In genomic region chr2:68653538-68653982, GRCh38 we compare ENCODE assay signal across 9 cellular contexts. TPM values are rescaled to one million over a fixed set of nuclear protein-coding genes. Genes with fewer than 3 reads are reported as not detected.
DNase-seq lines count a peak whose midpoint lies in the region; ATAC-seq and TF ChIP-seq lines count a peak whose summit lies in the region.
"Had no signal": no experiment of that assay in that cellular context is flagged by ENCODE, and none has a peak within 500 bp of the region (broad histone marks: within the 10 kb centered on the region; RNA-seq: fewer than 3 reads in every experiment).

No MANE protein-coding gene starts in this region.

- no peak for TF ChIP-seq CTCF in PC-3 (conservative IDR thresholded peaks at IDR 0.05; ENCODE audit: low read depth, low read length)
- TF ChIP-seq CTCF in astrocyte of the cerebellum (IDR thresholded peaks at IDR 0.05; ENCODE audit: low read depth, low read length, missing control alignments): no peak
- TF ChIP-seq CTCF in prostate gland (IDR thresholded peaks at IDR 0.05): no peak
- TF ChIP-seq CTCF in osteocyte (IDR thresholded peaks at IDR 0.05): no peak
- no peak for TF ChIP-seq CTCF in progenitor cell of endocrine pancreas (IDR thresholded peaks at IDR 0.05; ENCODE audit: unreplicated experiment)

- H3K79me2 ChIP-seq in PC-3 (ENCODE audit: low read length): no peaks in the 10 kb centered on the region

- H3K27me3 Mint-ChIP-seq in osteocyte (ENCODE audit: unreplicated experiment) (peaks cover 37% of the 10 kb centered on the region), progenitor cell of endocrine pancreas (peaks cover 7% of the 10 kb centered on the region)

- intact Hi-C loops in PC-3 (cut with micrococcal nuclease): no loop called here
- intact Hi-C loops in prostate gland (cut with DNase I): no loop called here

- H3K9ac ChIP-seq in PC-3 (ENCODE audit: low read length): no peak overlapping the region

- peak overlapping the region; percentile 24 for H3K4me2 ChIP-seq in PC-3 (ENCODE audit: low read length)

- CTCF ChIA-PET in PC-3 (lab: Charles Lee): no interaction called here

- H3K36me3 Mint-ChIP-seq in osteocyte (ENCODE audit: unreplicated experiment) (no peaks in the 10 kb centered on the region), progenitor cell of endocrine pancreas (ENCODE audit: insufficient read depth) (no peaks in the 10 kb centered on the region)

- no peak overlapping the region for H3K27ac Mint-ChIP-seq in osteocyte (ENCODE audit: unreplicated experiment)
- no peak overlapping the region for H3K27ac Mint-ChIP-seq in progenitor cell of endocrine pancreas

- H3K9me2 ChIP-seq in PC-3 (replicated peaks; ENCODE audit: low read length): peaks cover 4% of the 10 kb centered on the region; the same call in 1 of the 2 replicates

- BruUV-seq in PC-3 (replicated peaks; lab: Mats Ljungman, UMichigan): no TSS peak

- H3K36me3 ChIP-seq in PC-3 (ENCODE audit: low read depth, low read length): no peaks in the 10 kb centered on the region
- H3K36me3 ChIP-seq in prostate gland: no peaks in the 10 kb centered on the region
- H3K36me3 ChIP-seq: Peyer's patch had no signal

- no peaks in the 10 kb centered on the region for H3K9me3 ChIP-seq in PC-3 (ENCODE audit: low read length)
- no peaks in the 10 kb centered on the region for H3K9me3 ChIP-seq in prostate gland
- H3K9me3 ChIP-seq: Peyer's patch had no signal

- no peaks in the 10 kb centered on the region for H3F3A ChIP-seq in PC-3 (ENCODE audit: low read length, unreplicated experiment)

- in situ Hi-C loops in astrocyte of the cerebellum (cut with HindIII; ENCODE audit: low sequenced_read_pairs): no loop called here

- no peak overlapping the region for H3K27ac ChIP-seq in PC-3 (ENCODE audit: low read length)
- H3K27ac ChIP-seq in prostate gland: no peak overlapping the region
- H3K27ac ChIP-seq: Peyer's patch had no signal

- H3K4me3 ChIP-seq in PC-3 (ENCODE audit: low read length): no peak overlapping the region
- H3K4me3 ChIP-seq in astrocyte of the cerebellum (ENCODE audit: low read depth, low read length): no peak overlapping the region
- H3K4me3 ChIP-seq in prostate gland: no peak overlapping the region
- H3K4me3 ChIP-seq: Peyer's patch had no signal

- DNase-seq in PC-3 (peak; percentile 76), astrocyte of the cerebellum (ENCODE audit: low read depth) (peak; percentile 91), prostate gland (ENCODE audit: low spot score) (peak; percentile 43), osteocyte (ENCODE audit: extremely low spot score, unreplicated experiment) (no peak), NCI-H748 treated with DMSO at 0.1 percent for 48 hours (lab: John Stamatoyannopoulos, UW) (no peak), progenitor cell of endocrine pancreas (ENCODE audit: low spot score, unreplicated experiment) (no peak)

- H3K4me1 Mint-ChIP-seq in osteocyte (ENCODE audit: unreplicated experiment): peaks cover 8% of the 10 kb centered on the region
- peaks cover 3% of the 10 kb centered on the region for H3K4me1 Mint-ChIP-seq in progenitor cell of endocrine pancreas (ENCODE audit: low read depth)

- H3K4me1 ChIP-seq in PC-3 (ENCODE audit: insufficient read depth, low read length): peaks cover 10% of the 10 kb centered on the region; the same call in 1 of the 2 replicates
- H3K4me1 ChIP-seq in prostate gland (replicated peaks): no peaks in the 10 kb centered on the region

- ATAC-seq in GM18511 (IDR thresholded peaks at IDR 0.05; ENCODE audit: unreplicated experiment) (peak; percentile 80), HG02642 (IDR thresholded peaks at IDR 0.05; ENCODE audit: poor library complexity, unreplicated experiment) (peak; percentile 81), PC-3 (peak; percentile 93)

- no peaks in the 10 kb centered on the region for H4K20me1 ChIP-seq in PC-3 (ENCODE audit: low read length)

- no peak overlapping the region for H3K4me3 Mint-ChIP-seq in osteocyte (ENCODE audit: unreplicated experiment)
- H3K4me3 Mint-ChIP-seq in progenitor cell of endocrine pancreas (ENCODE audit: low read depth): no peak overlapping the region

- TF ChIP-seq POLR2A in prostate gland (IDR thresholded peaks at IDR 0.05): no peak

- no peak overlapping the region; the same call in 1 of the 2 replicates for H2AFZ ChIP-seq in PC-3 (ENCODE audit: low read length)

- POLR2A ChIA-PET in PC-3 (lab: Charles Lee; ENCODE audit: unreplicated experiment): interaction anchor here (0.7 kb wide), 1 partner anchor 176 kb away, joined by 5 read pairs; no protein-coding TSS in a partner anchor

- H3K27me3 ChIP-seq in PC-3 (ENCODE audit: low read length) (peaks cover 27% of the 10 kb centered on the region), prostate gland (replicated peaks; ENCODE audit: insufficient read depth) (no peaks in the 10 kb centered on the region)
- H3K27me3 ChIP-seq: Peyer's patch had no signal

- 12% methylated on average over 10 of the region's 10 CpGs for WGBS in prostate gland

- H3K9me3 Mint-ChIP-seq in osteocyte (ENCODE audit: unreplicated experiment): no peaks in the 10 kb centered on the region
- H3K9me3 Mint-ChIP-seq in progenitor cell of endocrine pancreas (ENCODE audit: low read depth): no peaks in the 10 kb centered on the region

RNA-seq across cellular contexts. Expression of gene PROKR1, which starts 10.2 kb away (rescaled TPM):
- total RNA-seq in PC-3 (2014; rRNA removed): 0.12 and 0.26 TPM in 2 replicates
- total RNA-seq in prostate gland: under 1 TPM in 1 of 2 donors, not detected in 1; 0.40 TPM
- total RNA-seq in osteocyte: not detected in 2 replicates
- 0.09 and 0.12 TPM in 2 replicates for total RNA-seq in progenitor cell of endocrine pancreas
- total RNA-seq: Peyer's patch had no signal

Comparison
In these comparisons a context has a peak if more than half of its experiments do, and no peak if none do; other contexts are left out.
1. DNase-seq: peak in PC-3 (single experiment), astrocyte of the cerebellum (single experiment) and prostate gland (single experiment); none in osteocyte (single experiment), NCI-H748 treated with DMSO at 0.1 percent for 48 hours (single experiment) and progenitor cell of endocrine pancreas (single experiment).
2. Peak in every context shown above with its lines, with median percentiles within 50 percentile points of each other: ATAC-seq.